In the genomic region with DNA sequence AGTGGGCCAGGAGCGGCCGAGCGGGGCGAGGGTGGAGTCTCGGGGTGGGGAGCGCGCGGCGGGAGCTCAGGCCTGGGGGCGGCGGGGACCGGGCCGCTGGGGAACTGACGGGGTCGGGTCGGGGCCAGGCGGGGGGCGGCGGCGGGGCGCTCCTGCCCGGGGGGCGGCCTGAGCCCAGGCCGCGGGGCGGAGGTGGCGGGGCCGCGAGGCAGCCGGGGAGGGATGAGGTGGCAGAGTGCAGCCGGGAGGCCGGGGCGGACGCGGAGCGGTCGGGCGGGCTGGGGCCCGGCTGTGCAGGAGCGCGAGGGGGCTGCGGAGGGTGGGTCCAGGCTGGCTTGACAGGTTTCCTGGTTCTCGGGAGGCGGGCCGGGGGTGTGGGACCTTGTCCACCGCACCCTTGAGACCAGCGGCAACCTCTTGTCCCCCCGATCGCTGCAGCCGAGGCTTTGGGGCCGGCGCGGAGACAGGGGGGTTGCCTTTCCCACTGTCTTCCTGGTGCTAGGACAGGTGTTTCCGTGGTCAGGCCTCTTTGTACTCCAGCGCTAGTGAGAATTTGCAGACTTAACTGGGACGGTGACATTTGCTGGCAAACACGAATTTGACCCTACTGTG, we compare ENCODE assay signal across 8 cellular contexts. TPM values are rescaled to one million over a fixed set of nuclear protein-coding genes. Genes with fewer than 3 reads are reported as not detected.
DNase-seq lines count a peak whose midpoint lies in the region; ATAC-seq and TF ChIP-seq lines count a peak whose summit lies in the region.
"Not testable (repeated sequence)": the region's sequence is repeated elsewhere in the genome, so short reads cannot be mapped to it uniquely, and the experiment has no call there.

No MANE protein-coding gene starts in this region.

- H3K27ac ChIP-seq in duodenal mucosa (ENCODE audit: low read depth, low read length): peak overlapping the region; percentile 50

- not testable (repeated sequence) for H3K27me3 ChIP-seq in duodenal mucosa (ENCODE audit: control insufficient read depth in 1 of 2, insufficient read depth in 2 of 2, low read length in 2 of 2); skeletal muscle satellite cell (ENCODE audit: control insufficient read depth, insufficient read depth, low read length)

- POLR2A ChIA-PET in AG04449 (lab: Yijun Ruan, JAX): not testable (repeated sequence)

- H3K36me3 ChIP-seq in duodenal mucosa (ENCODE audit: control insufficient read depth in 1 of 2, insufficient read depth in 2 of 2, low read length in 2 of 2); skeletal muscle satellite cell (ENCODE audit: insufficient read depth, low read length): not testable (repeated sequence)

- H3K9ac ChIP-seq in duodenal mucosa (ENCODE audit: low read depth in 1 of 2, low read length in 2 of 2): peak overlapping the region; percentile 65 to 70
- H3K9ac ChIP-seq in skeletal muscle satellite cell (ENCODE audit: low read depth, low read length): peak overlapping the region; percentile 85

- CTCF ChIA-PET in AG04449 (lab: Yijun Ruan, JAX): not testable (repeated sequence)

- peak overlapping the region; percentile 81 for H3K4me2 ChIP-seq in skeletal muscle satellite cell (ENCODE audit: low read length)

- H3K4me1 ChIP-seq in duodenal mucosa (ENCODE audit: control insufficient read depth in 1 of 2, insufficient read depth in 2 of 2, low read length in 2 of 2); skeletal muscle satellite cell (ENCODE audit: control insufficient read depth, insufficient read depth, low read length): not testable (repeated sequence)

- H3K9me3 ChIP-seq in duodenal mucosa (ENCODE audit: control insufficient read depth in 1 of 2, low read length in 2 of 2); skeletal muscle satellite cell (replicated peaks; ENCODE audit: low read length): not testable (repeated sequence)

- TF ChIP-seq CTCF in AG04449 (IDR thresholded peaks at IDR 0.05; ENCODE audit: insufficient read depth, low read length, missing control alignments): not testable (repeated sequence)

- ATAC-seq in GM18868 (IDR thresholded peaks at IDR 0.05; ENCODE audit: unreplicated experiment): peak; percentile 28
- peak; percentile 29 for ATAC-seq in HG02884 (IDR thresholded peaks at IDR 0.05; ENCODE audit: unreplicated experiment)

- DNase-seq in AG04449 (ENCODE audit: low read depth, low spot score): not testable (repeated sequence)
- DNase-seq in NCI-H146 (lab: John Stamatoyannopoulos, UW): peak; percentile 36
- DNase-seq in activated CD4-positive, alpha-beta T cell treated with anti-CD3 and anti-CD28 coated beads, Interleukin-2, amount 50 U/mL, for 48 hours: peak; percentile 29
- peak; percentile 33 for DNase-seq in kidney tubule cell (ENCODE audit: low spot score)

- H3K4me3 ChIP-seq in AG04449 (ENCODE audit: low read depth, low read length) (peak overlapping the region; percentile 71), duodenal mucosa (ENCODE audit: low read depth in 1 of 2, low read length in 2 of 2) (peak overlapping the region; percentile 68 to 78), skeletal muscle satellite cell (ENCODE audit: low read length) (peak overlapping the region; percentile 84)

RNA-seq across cellular contexts. Expression of gene VKORC1L1, which starts 0.8 kb away (rescaled TPM):
- total RNA-seq in skeletal muscle satellite cell (2012; rRNA removed): 13.2 and 14.0 TPM in 2 replicates
